In genomic region chr1:5843521-5844096, GRCh38 we compare ENCODE assay signal across 26 cellular contexts.
"Had no signal": no experiment of that assay in that cellular context is flagged by ENCODE, and none has a peak within 500 bp of the region (broad histone marks: within the 10 kb centered on the region; RNA-seq: fewer than 3 reads in every experiment).

No MANE protein-coding gene starts in this region.

- H3K4me1 ChIP-seq: left lung, lower lobe of right lung, stomach, tibial artery, uterus had no signal

- ATAC-seq: left colon; left lung; lower lobe of right lung; naive thymus-derived CD8-positive, alpha-beta T cell; right cardiac atrium; sciatic nerve; stimulated activated naive B cell treated with anti-CD40 and anti-IgM and Interleukin-4, amounts not matched to agents 10 μg/mL and 1 μg/mL and 100 μg/mL, for 72 hours; stimulated activated naive CD8-positive, alpha-beta T cell treated with anti-CD3 and anti-CD28 coated beads, Interleukin-15, Interleukin-2, amounts not matched to agents 100 U/mL and 50 U/mL, for 24 hours had no signal

- H3K27me3 ChIP-seq: ovary, uterus had no signal

- DNase-seq: hypothalamus; immature natural killer cell; kidney; left colon; left lung; lower lobe of right lung; mammary epithelial cell; mesenchymal stem cell; naive thymus-derived CD8-positive, alpha-beta T cell; occipital lobe; ovary; stimulated activated CD4-positive, alpha-beta T cell treated with anti-CD3 and anti-CD28 coated beads, Interleukin-12 subunit alpha, Interleukin-12 subunit beta, amount 100 ng/mL, for 4 hours; stimulated activated CD4-positive, alpha-beta T cell treated with anti-CD3 and anti-CD28 coated beads, Interleukin-15, amount 100 ng/mL, for 24 hours; stimulated activated CD4-positive, alpha-beta T cell treated with anti-CD3 and anti-CD28 coated beads, Interleukin-2, amount 100 ng/mL, for 24 hours; stimulated activated CD4-positive, alpha-beta T cell treated with anti-CD3 and anti-CD28 coated beads, Interleukin-4, amount 100 ng/mL, for 1 hour; stimulated activated naive B cell treated with anti-CD40 and anti-IgM and Interleukin-4, amounts not matched to agents 10 μg/mL and 1 μg/mL and 100 μg/mL, for 72 hours; stimulated activated naive CD8-positive, alpha-beta T cell treated with anti-CD3 and anti-CD28 coated beads, Interleukin-15, Interleukin-2, amounts not matched to agents 100 U/mL and 50 U/mL, for 24 hours; stomach; tibial artery; uterus had no signal

- FAIRE-seq: islet of Langerhans, kidney had no signal

- H3K36me3 ChIP-seq: left lung, lower lobe of right lung, neutrophil, ovary, stomach, thoracic aorta, tibial artery, uterus had no signal

- H3K4me3 ChIP-seq: left lung, lower lobe of right lung, ovary, skin epidermis, stomach, thoracic aorta, tibial artery, uterus had no signal

- H3K27ac ChIP-seq: left lung, lower lobe of right lung, neutrophil, ovary, skin epidermis, stomach, thoracic aorta, tibial artery, uterus had no signal

- H3K9me3 ChIP-seq: left lung, lower lobe of right lung, neutrophil, ovary, stomach, thoracic aorta, tibial artery, uterus had no signal
